Comparison of ENCODE assay signal across 14 cellular contexts in genomic region chr19:46648070-46648960, GRCh38. TPM values are rescaled to one million over a fixed set of nuclear protein-coding genes. Genes with fewer than 3 reads are reported as not detected.
DNase-seq lines count a peak whose midpoint lies in the region; ATAC-seq lines count a peak whose summit lies in the region.
"Had no signal": no experiment of that assay in that cellular context is flagged by ENCODE, and none has a peak within 500 bp of the region (broad histone marks: within the 10 kb centered on the region; RNA-seq: fewer than 3 reads in every experiment).

No MANE protein-coding gene starts in this region.

- no peaks in the 10 kb centered on the region for H3K36me3 Mint-ChIP-seq in activated T-cell treated with anti-CD3 and anti-CD28 coated beads, Interleukin-2, amount 50 U/mL, for 24 hours (ENCODE audit: low read depth)
- H3K36me3 Mint-ChIP-seq in activated CD4-positive, alpha-beta memory T cell treated with anti-CD3 and anti-CD28 coated beads for 36 hours: peaks cover 9% of the 10 kb centered on the region

- CTCF ChIA-PET in activated CD4-positive, alpha-beta memory T cell treated with anti-CD3 and anti-CD28 coated beads for 36 hours (lab: Charles Lee): interaction anchor here (0.9 to 1.3 kb wide), 2 partner anchors 9 to 31 kb away, joined by 3 read pairs; no protein-coding TSS in a partner anchor

- H3K4me1 Mint-ChIP-seq in activated T-cell treated with anti-CD3 and anti-CD28 coated beads, Interleukin-2, amount 50 U/mL, for 24 hours (ENCODE audit: low read depth): peaks cover 8% of the 10 kb centered on the region
- H3K4me1 Mint-ChIP-seq in activated CD4-positive, alpha-beta memory T cell treated with anti-CD3 and anti-CD28 coated beads for 36 hours (ENCODE audit: low read depth): peaks cover 9% of the 10 kb centered on the region

- H3K27ac ChIP-seq in substantia nigra (ENCODE audit: low read depth, low read length, poor library complexity, severe bottlenecking): peak overlapping the region; percentile 8

- POLR2A ChIA-PET in activated CD4-positive, alpha-beta memory T cell treated with anti-CD3 and anti-CD28 coated beads for 36 hours (lab: Charles Lee): interaction anchor here (0.5 to 1.1 kb wide), 2 partner anchors 8 to 962 kb away, joined by 3 to 6 read pairs; no protein-coding TSS in a partner anchor

- peak overlapping the region; percentile 1 for H3K4me3 Mint-ChIP-seq in activated T-cell treated with anti-CD3 and anti-CD28 coated beads, Interleukin-2, amount 50 U/mL, for 24 hours
- H3K4me3 Mint-ChIP-seq in activated CD4-positive, alpha-beta memory T cell treated with anti-CD3 and anti-CD28 coated beads for 36 hours: peak overlapping the region; percentile 3

- peaks cover 50% of the 10 kb centered on the region for H3K27me3 Mint-ChIP-seq in activated T-cell treated with anti-CD3 and anti-CD28 coated beads, Interleukin-2, amount 50 U/mL, for 24 hours
- H3K27me3 Mint-ChIP-seq in activated CD4-positive, alpha-beta memory T cell treated with anti-CD3 and anti-CD28 coated beads for 36 hours: peaks cover 33% of the 10 kb centered on the region

- no peaks in the 10 kb centered on the region for H3K9me3 Mint-ChIP-seq in activated T-cell treated with anti-CD3 and anti-CD28 coated beads, Interleukin-2, amount 50 U/mL, for 24 hours
- H3K9me3 Mint-ChIP-seq in activated CD4-positive, alpha-beta memory T cell treated with anti-CD3 and anti-CD28 coated beads for 36 hours: no peaks in the 10 kb centered on the region

- intact Hi-C loops in activated CD4-positive, alpha-beta memory T cell treated with anti-CD3 and anti-CD28 coated beads for 36 hours (cut with micrococcal nuclease): no loop called here

- peak overlapping the region; percentile 38 for H3K27ac Mint-ChIP-seq in activated T-cell treated with anti-CD3 and anti-CD28 coated beads, Interleukin-2, amount 50 U/mL, for 24 hours
- H3K27ac Mint-ChIP-seq in activated CD4-positive, alpha-beta memory T cell treated with anti-CD3 and anti-CD28 coated beads for 36 hours: peak overlapping the region; percentile 13

- no peak for DNase-seq in activated T-cell treated with anti-CD3 and anti-CD28 coated beads, Interleukin-2, amount 50 U/mL, for 24 hours
- DNase-seq in activated T-cell treated with anti-CD3 and anti-CD28 coated beads for 4 hours (no peak), iPS-NIHi11 (ENCODE audit: low spot score) (peak; percentile 56), substantia nigra (lab: John Stamatoyannopoulos, UW) (peak in 2 of 49 donors; percentile 5 to 9), AML-193 (lab: John Stamatoyannopoulos, UW) (no peak)
- DNase-seq in activated CD4-positive, alpha-beta memory T cell treated with anti-CD3 and anti-CD28 coated beads for 36 hours: peak; percentile 27
- DNase-seq in stimulated activated CD4-positive, alpha-beta T cell treated with anti-CD3 and anti-CD28 coated beads, Interleukin-4, amount 100 ng/mL, for 4 hours: no peak
- DNase-seq: activated CD4-positive, alpha-beta T cell treated with anti-CD3 and anti-CD28 coated beads for 1 hour; amygdala; hippocampal formation; KG1; NCI-H2171 treated with DMSO at 0.1 percent for 48 hours had no signal

- no peak for ATAC-seq in HG03159 (IDR thresholded peaks at IDR 0.05; ENCODE audit: unreplicated experiment)

RNA-seq across cellular contexts. Expression of gene GNG8, which starts 12.3 kb away (rescaled TPM):
- total RNA-seq in activated CD4-positive, alpha-beta memory T cell treated with anti-CD3 and anti-CD28 coated beads for 36 hours: 1 to 10 TPM; 9.5 TPM
- total RNA-seq: skeletal muscle tissue had no signal

RNA-seq across cellular contexts. Expression of gene DACT3, which starts 12.7 kb away (rescaled TPM):
- total RNA-seq in activated CD4-positive, alpha-beta memory T cell treated with anti-CD3 and anti-CD28 coated beads for 36 hours: 1 to 10 TPM; 2.8 to 3.0 TPM

RNA-seq across cellular contexts. Expression of gene PTGIR, which starts 23.4 kb away (rescaled TPM):
- 10 to 100 TPM; 22.6 to 24.6 TPM for total RNA-seq in activated CD4-positive, alpha-beta memory T cell treated with anti-CD3 and anti-CD28 coated beads for 36 hours

RNA-seq across cellular contexts. Expression of gene CALM3, which starts 47.2 kb away (rescaled TPM):
- 100 to 1,000 TPM; 410 to 425 TPM for total RNA-seq in activated CD4-positive, alpha-beta memory T cell treated with anti-CD3 and anti-CD28 coated beads for 36 hours

Comparison
In these comparisons a context has a peak if more than half of its experiments do, and no peak if none do; other contexts are left out.
1. DNase-seq: peak in activated CD4-positive, alpha-beta memory T cell treated with anti-CD3 and anti-CD28 coated beads for 36 hours (single experiment) and iPS-NIHi11 (single experiment); none in activated T-cell treated with anti-CD3 and anti-CD28 coated beads, Interleukin-2, amount 50 U/mL, for 24 hours (single experiment), activated T-cell treated with anti-CD3 and anti-CD28 coated beads for 4 hours (single experiment), AML-193 (0 of 2) and stimulated activated CD4-positive, alpha-beta T cell treated with anti-CD3 and anti-CD28 coated beads, Interleukin-4, amount 100 ng/mL, for 4 hours (0 of 2).